14 cellular contexts compared by ENCODE assay signal in the genomic region with DNA sequence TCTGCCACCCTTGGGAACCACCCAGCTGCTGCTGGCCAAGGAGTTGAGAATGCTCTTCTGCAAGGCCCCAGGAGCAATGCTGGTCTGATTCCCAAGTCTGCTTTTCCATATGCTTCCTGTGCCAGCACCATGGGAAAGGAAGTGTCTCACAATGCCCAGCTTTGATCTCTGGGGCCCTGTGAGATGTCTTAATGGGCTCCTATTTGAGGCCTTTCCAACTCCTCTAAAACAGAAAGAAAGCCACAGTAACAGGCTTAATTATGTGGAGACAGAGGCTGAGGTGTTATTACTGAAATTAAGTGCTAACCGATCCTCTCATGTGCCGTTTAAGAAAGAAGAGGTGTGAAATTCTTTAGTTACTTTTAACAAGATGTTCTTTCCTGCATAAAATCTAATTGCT. TPM values are rescaled to one million over a fixed set of nuclear protein-coding genes. Genes with fewer than 3 reads are reported as not detected.
DNase-seq lines count a peak whose midpoint lies in the region; ATAC-seq and TF ChIP-seq lines count a peak whose summit lies in the region.
"Had no signal": no experiment of that assay in that cellular context is flagged by ENCODE, and none has a peak within 500 bp of the region (broad histone marks: within the 10 kb centered on the region; RNA-seq: fewer than 3 reads in every experiment).

No MANE protein-coding gene starts in this region.

- ATAC-seq in activated CD8-positive, alpha-beta memory T cell treated with anti-CD3 and anti-CD28 coated beads, Interleukin-2, amount 10 ng/mL, durations not matched to agents 7 days and 5 days, result no peak
- ATAC-seq: activated CD4-positive, CD25-positive, alpha-beta regulatory T cell treated with anti-CD3 and anti-CD28 coated beads, Interleukin-2, amount 50 U/mL, for 24 hours; mucosa of descending colon; right lobe of liver had no signal

- H3K36me3 ChIP-seq in transverse colon, result peaks cover 0 to 24% (median 0%) of the 10 kb centered on the region in 4 donors

- no peaks in the 10 kb centered on the region for H3K27me3 ChIP-seq in transverse colon
- H3K27me3 ChIP-seq: right lobe of liver had no signal

- in situ Hi-C loops in transverse colon (cut with MboI; ENCODE audit: low pct_ligation_motif_present in 1 of 4, low pct_unique_long_range_greater_than_20kb in 1 of 4, low sequenced_read_pairs in 3 of 4), result no loop called here

- peaks cover 2 to 15% (median 4%) of the 10 kb centered on the region in 4 donors for H3K4me1 ChIP-seq in transverse colon
- H3K4me1 ChIP-seq: right lobe of liver had no signal

- no peak for TF ChIP-seq CTCF in transverse colon (IDR thresholded peaks at IDR 0.05)

- no peaks in the 10 kb centered on the region for H3K27me3 Mint-ChIP-seq in activated CD8-positive, alpha-beta memory T cell treated with anti-CD3 and anti-CD28 coated beads, Interleukin-2, amount 10 ng/mL, durations not matched to agents 7 days and 5 days

- H3K9me3 ChIP-seq in transverse colon, result no peaks in the 10 kb centered on the region
- H3K9me3 ChIP-seq: mucosa of descending colon, right lobe of liver had no signal

- peaks cover 20% of the 10 kb centered on the region for H3K4me1 Mint-ChIP-seq in activated CD8-positive, alpha-beta memory T cell treated with anti-CD3 and anti-CD28 coated beads, Interleukin-2, amount 10 ng/mL, durations not matched to agents 7 days and 5 days

- TF ChIP-seq POLR2A in transverse colon (IDR thresholded peaks at IDR 0.05), result no peak

- H3K27ac ChIP-seq in transverse colon, result peak overlapping the region in 3 of 4 donors; percentile 45 to 62 (median 50)
- H3K27ac ChIP-seq: right lobe of liver had no signal

- H3K4me3 ChIP-seq in transverse colon, result no peak overlapping the region
- H3K4me3 ChIP-seq: mucosa of descending colon, right lobe of liver had no signal

- POLR2A ChIA-PET in HEK293T (lab: Yijun Ruan, JAX), result no interaction called here

- intact Hi-C loops in transverse colon (cut with DNase I; ENCODE audit: low total_unique reads), result no loop called here

- H3K4me3 Mint-ChIP-seq in activated CD8-positive, alpha-beta memory T cell treated with anti-CD3 and anti-CD28 coated beads, Interleukin-2, amount 10 ng/mL, durations not matched to agents 7 days and 5 days, result no peak overlapping the region

- TF ChIP-seq EP300 in transverse colon (IDR thresholded peaks at IDR 0.05; ENCODE audit: low read depth), result no peak

- no peak for DNase-seq in activated CD8-positive, alpha-beta memory T cell treated with anti-CD3 and anti-CD28 coated beads, Interleukin-2, amount 10 ng/mL, durations not matched to agents 7 days and 5 days
- no peak for DNase-seq in activated CD8-positive, alpha-beta memory T cell treated with anti-CD3 and anti-CD28 coated beads, Interleukin-2, amount 50 U/mL, for 48 hours
- peak; percentile 41 for DNase-seq in astrocyte of the hippocampus (ENCODE audit: low read depth, low spot score)
- peak; percentile 73 for DNase-seq in islet precursor cell
- no peak for DNase-seq in transverse colon
- DNase-seq in HEK293T (ENCODE audit: extremely low spot score), result no peak
- DNase-seq in NCI-H524 treated with DMSO at 0.1 percent for 48 hours (lab: John Stamatoyannopoulos, UW), result no peak
- no peak for DNase-seq in mesenteric fat pad (ENCODE audit: low spot score)
- DNase-seq: MM.1S; mucosa of descending colon; NCI-H2107; NK-92 treated with Interleukin-12 subunit alpha and Interleukin-12 subunit beta, amount 100 ng/mL, for 24 hours; right lobe of liver had no signal

- 80 to 90% methylated on average over 2 of the region's 2 CpGs for WGBS in transverse colon (ENCODE audit: low coverage in 1 of 2), 2 donors

- H3K9me3 Mint-ChIP-seq in activated CD8-positive, alpha-beta memory T cell treated with anti-CD3 and anti-CD28 coated beads, Interleukin-2, amount 10 ng/mL, durations not matched to agents 7 days and 5 days (ENCODE audit: low read depth), result no peaks in the 10 kb centered on the region

- peaks cover 31% of the 10 kb centered on the region for H3K36me3 Mint-ChIP-seq in activated CD8-positive, alpha-beta memory T cell treated with anti-CD3 and anti-CD28 coated beads, Interleukin-2, amount 10 ng/mL, durations not matched to agents 7 days and 5 days

- H3K27ac Mint-ChIP-seq in activated CD8-positive, alpha-beta memory T cell treated with anti-CD3 and anti-CD28 coated beads, Interleukin-2, amount 10 ng/mL, durations not matched to agents 7 days and 5 days, result peak overlapping the region; percentile 24

- CTCF ChIA-PET in activated CD8-positive, alpha-beta memory T cell treated with anti-CD3 and anti-CD28 coated beads, Interleukin-2, amount 10 ng/mL, durations not matched to agents 7 days and 5 days (lab: Charles Lee), result no interaction called here
- CTCF ChIA-PET in HEK293T (lab: Yijun Ruan, JAX), result no interaction called here

TF ChIP-seq in HEK293T, 16 proteins besides CTCF, POLR2A, EP300 and RAD21:
- TF ChIP-seq FOXA1 (IDR thresholded peaks at IDR 0.05) (no peak), ARNT (IDR thresholded peaks at IDR 0.05) (no peak)
- TF ChIP-seq, protein P1, sequence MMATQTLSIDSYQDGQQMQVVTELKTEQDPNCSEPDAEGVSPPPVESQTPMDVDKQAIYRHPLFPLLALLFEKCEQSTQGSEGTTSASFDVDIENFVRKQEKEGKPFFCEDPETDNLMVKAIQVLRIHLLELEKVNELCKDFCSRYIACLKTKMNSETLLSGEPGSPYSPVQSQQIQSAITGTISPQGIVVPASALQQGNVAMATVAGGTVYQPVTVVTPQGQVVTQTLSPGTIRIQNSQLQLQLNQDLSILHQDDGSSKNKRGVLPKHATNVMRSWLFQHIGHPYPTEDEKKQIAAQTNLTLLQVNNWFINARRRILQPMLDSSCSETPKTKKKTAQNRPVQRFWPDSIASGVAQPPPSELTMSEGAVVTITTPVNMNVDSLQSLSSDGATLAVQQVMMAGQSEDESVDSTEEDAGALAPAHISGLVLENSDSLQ (IDR thresholded peaks at IDR 0.05), result no peak

RNA-seq across cellular contexts. Expression of a gene that starts 4.5 kb away (rescaled TPM):
- 10 to 100 TPM; 15.4 to 15.5 TPM for total RNA-seq in activated CD8-positive, alpha-beta memory T cell treated with anti-CD3 and anti-CD28 coated beads, Interleukin-2, amount 10 ng/mL, durations not matched to agents 7 days and 5 days
- total RNA-seq in transverse colon (10 to 100 TPM; 12.0 to 22.4 (median 18.7) TPM), mesenteric fat pad (37.9 TPM)

RNA-seq across cellular contexts. Expression of a gene that starts 43.2 kb away (rescaled TPM):
- 10 to 100 TPM; 47.5 to 49.5 TPM for total RNA-seq in activated CD8-positive, alpha-beta memory T cell treated with anti-CD3 and anti-CD28 coated beads, Interleukin-2, amount 10 ng/mL, durations not matched to agents 7 days and 5 days
- total RNA-seq in transverse colon, result 10 to 100 TPM; 15.5 to 53.2 (median 39.9) TPM
- 32.9 TPM for total RNA-seq in mesenteric fat pad

Comparison
In these comparisons a context has a peak if more than half of its experiments do, and no peak if none do; other contexts are left out.
1. DNase-seq: peak in astrocyte of the hippocampus (single experiment) and islet precursor cell (single experiment); none in activated CD8-positive, alpha-beta memory T cell treated with anti-CD3 and anti-CD28 coated beads, Interleukin-2, amount 10 ng/mL, durations not matched to agents 7 days and 5 days (single experiment), activated CD8-positive, alpha-beta memory T cell treated with anti-CD3 and anti-CD28 coated beads, Interleukin-2, amount 50 U/mL, for 48 hours (single experiment), transverse colon (single experiment), HEK293T (single experiment), NCI-H524 treated with DMSO at 0.1 percent for 48 hours (single experiment) and mesenteric fat pad (single experiment).